In the genomic region with DNA sequence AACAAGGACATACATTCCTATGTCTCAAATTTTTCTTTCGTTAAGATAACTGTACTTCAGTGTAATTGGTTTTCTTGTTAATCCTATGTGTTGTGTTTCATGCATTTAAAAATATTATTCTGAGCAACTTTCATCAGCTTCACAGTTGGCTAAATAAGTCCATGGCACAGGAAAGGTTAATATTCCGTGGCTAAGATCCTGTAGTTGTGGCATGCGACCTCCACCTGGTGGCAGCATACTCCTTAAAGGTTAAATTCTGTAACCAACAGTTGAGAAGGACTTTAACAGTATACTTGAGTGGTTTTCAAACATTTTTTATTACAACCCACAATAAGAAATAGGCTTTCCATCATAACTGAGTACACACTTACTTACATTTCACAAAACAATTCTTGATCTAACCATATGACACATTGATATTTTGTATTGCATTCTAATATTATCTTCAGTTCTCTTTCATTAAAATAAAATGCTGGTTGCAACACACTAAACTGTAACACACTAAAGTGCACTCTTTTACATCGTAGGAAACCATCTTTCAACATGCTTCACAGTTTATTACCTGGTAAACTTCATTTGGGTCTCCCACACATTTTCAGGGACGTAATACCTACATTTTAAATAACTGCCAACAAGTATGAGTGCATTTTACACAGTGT, we compare ENCODE assay signal across 8 cellular contexts.
DNase-seq lines count a peak whose midpoint lies in the region; ATAC-seq, FAIRE-seq and TF ChIP-seq lines count a peak whose summit lies in the region.

No MANE protein-coding gene starts in this region.

- no peak overlapping the region for H3K27ac ChIP-seq in KMS-11
- H3K27ac ChIP-seq in keratinocyte (ENCODE audit: control insufficient read depth, insufficient read depth, low read length), result peak overlapping the region; percentile 36

- H3K4me2 ChIP-seq in KMS-11 (no peak overlapping the region), keratinocyte (ENCODE audit: control insufficient read depth, extremely low read depth, insufficient read depth, low read depth, low read length) (peak overlapping the region; percentile 51)

- no peaks in the 10 kb centered on the region for H4K20me1 ChIP-seq in KMS-11 (ENCODE audit: insufficient read depth)
- H4K20me1 ChIP-seq in keratinocyte (ENCODE audit: control insufficient read depth, extremely low read depth, insufficient read depth, low read length), result no peaks in the 10 kb centered on the region

- ATAC-seq in GM19395 (IDR thresholded peaks at IDR 0.05; ENCODE audit: unreplicated experiment), result peak; percentile 48
- no peak for ATAC-seq in GM19023 (IDR thresholded peaks at IDR 0.05; ENCODE audit: unreplicated experiment)

- no peak overlapping the region for H2AFZ ChIP-seq in KMS-11 (ENCODE audit: low read depth)
- H2AFZ ChIP-seq in keratinocyte (ENCODE audit: control insufficient read depth, low read length), result no peak overlapping the region

- in situ Hi-C loops in Caki2 (cut with HindIII; ENCODE audit: low pct_unique_long_range_greater_than_20kb, low sequenced_read_pairs), result no loop called here

- no peak overlapping the region for H3K9ac ChIP-seq in KMS-11
- no peak overlapping the region for H3K9ac ChIP-seq in keratinocyte (ENCODE audit: control insufficient read depth, extremely low read depth, insufficient read depth, low read length)

- H3K36me3 ChIP-seq in KMS-11 (ENCODE audit: insufficient read depth) (no peaks in the 10 kb centered on the region), keratinocyte (ENCODE audit: control insufficient read depth in 2 of 2, extremely low read depth in 1 of 2, insufficient read depth in 2 of 2, low read length in 2 of 2) (peaks cover 0 to 3% of the 10 kb centered on the region in 2 experiments)

- H3K9me1 ChIP-seq in keratinocyte (ENCODE audit: control insufficient read depth, extremely low read depth, insufficient read depth, low read length), result no peaks in the 10 kb centered on the region

- peaks cover 10% of the 10 kb centered on the region for H3K4me1 ChIP-seq in KMS-11 (ENCODE audit: low read depth, poor library complexity, severe bottlenecking)
- H3K4me1 ChIP-seq in keratinocyte (ENCODE audit: control insufficient read depth, extremely low read depth, insufficient read depth, low read length), result peaks cover 53% of the 10 kb centered on the region

- H3K79me2 ChIP-seq in KMS-11 (ENCODE audit: insufficient read depth, low read depth) (no peaks in the 10 kb centered on the region), keratinocyte (ENCODE audit: control insufficient read depth, insufficient read depth, low read length) (no peaks in the 10 kb centered on the region)

- H3K9me3 ChIP-seq in keratinocyte (ENCODE audit: control insufficient read depth, low read depth, low read length), result no peaks in the 10 kb centered on the region

- FAIRE-seq in keratinocyte (lab: Jason Lieb, UNC), result peak; percentile 82

- dilution Hi-C loops in keratinocyte (cut with MboI; ENCODE audit: extremely low pct_ligation_motif_present, low sequenced_read_pairs), result no loop called here

- DNase-seq in Caki2 (ENCODE audit: low read depth), result peak; percentile 66
- peak; percentile 85 for DNase-seq in RKO (ENCODE audit: low spot score)
- peak; percentile 56 for DNase-seq in brain pericyte (ENCODE audit: low read depth, low spot score)
- no peak for DNase-seq in keratinocyte (ENCODE audit: low read depth, low spot score)
- DNase-seq in stimulated activated CD4-positive, alpha-beta T cell treated with anti-CD3 and anti-CD28 coated beads, Interleukin-4, amount 100 ng/mL, for 4 hours, result peak; percentile 5 to 18

- TF ChIP-seq CTCF in KMS-11 (conservative IDR thresholded peaks at IDR 0.05; ENCODE audit: low read depth, low read length) (peak; percentile 71), keratinocyte (optimal IDR thresholded peaks at IDR 0.05 in 1 of 3, IDR thresholded peaks at IDR 0.05 in 1 of 3, conservative IDR thresholded peaks at IDR 0.05 in 1 of 3; ENCODE audit: extremely low read depth in 1 of 3, insufficient read depth in 2 of 3, low read length in 3 of 3) (peak; percentile 65 to 83 (median 81))

- H3K27me3 ChIP-seq in KMS-11 (ENCODE audit: insufficient read depth, low read depth) (no peaks in the 10 kb centered on the region), keratinocyte (ENCODE audit: control insufficient read depth, extremely low read depth, insufficient read depth, low read length) (no peaks in the 10 kb centered on the region)

- H3K4me3 ChIP-seq in KMS-11 (IDR thresholded peaks at IDR 0.05; ENCODE audit: insufficient read depth, low read depth, low read length) (no peak overlapping the region), keratinocyte (ENCODE audit: control insufficient read depth in 2 of 3, extremely low read depth in 1 of 3, insufficient read depth in 2 of 3, low read depth in 1 of 3, low read length in 3 of 3) (no peak overlapping the region)
